19 cellular contexts compared by ENCODE assay signal in the genomic region with DNA sequence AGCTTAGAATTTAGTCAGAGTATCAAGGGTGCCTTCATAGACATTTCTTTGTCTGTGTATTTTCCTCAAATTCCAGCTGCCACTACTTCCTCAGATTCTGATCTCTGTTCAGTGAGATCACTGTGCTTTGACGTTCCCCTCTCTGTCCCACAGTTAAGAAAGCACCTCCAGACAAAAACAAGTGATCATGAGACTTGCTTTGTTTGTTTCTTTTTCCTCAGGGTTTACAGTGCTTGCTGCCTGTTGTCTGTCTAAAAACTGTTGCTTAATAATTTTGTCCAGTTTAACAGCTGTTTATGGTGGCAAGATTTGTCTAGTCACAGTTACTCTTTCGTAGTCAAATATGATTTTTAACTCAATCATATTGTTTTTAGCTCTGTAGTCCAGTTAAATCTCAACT. TPM values are rescaled to one million over a fixed set of nuclear protein-coding genes. Genes with fewer than 3 reads are reported as not detected.
DNase-seq lines count a peak whose midpoint lies in the region; ATAC-seq, FAIRE-seq and TF ChIP-seq lines count a peak whose summit lies in the region.
"Had no signal": no experiment of that assay in that cellular context is flagged by ENCODE, and none has a peak within 500 bp of the region (broad histone marks: within the 10 kb centered on the region; RNA-seq: fewer than 3 reads in every experiment).

No MANE protein-coding gene starts in this region.

- CTCF ChIA-PET in GM10248 (lab: Yijun Ruan, JAX): interaction anchor here (1.3 to 1.6 kb wide), 3 partner anchors 8 to 16 kb away, joined by 4 to 6 read pairs (median 6); no protein-coding TSS in a partner anchor

- H3K4me1 Mint-ChIP-seq in mesothelial cell of epicardium: peaks cover 11% of the 10 kb centered on the region

- POLR2A ChIA-PET in GM10248 (lab: Yijun Ruan, JAX): no interaction called here

- peak; percentile 9 for DNase-seq in AG20443 (ENCODE audit: low spot score)
- DNase-seq in MV-4-11 (lab: John Stamatoyannopoulos, UW): peak; percentile 2
- DNase-seq in epithelial cell of proximal tubule (ENCODE audit: low read depth): peak; percentile 25
- no peak for DNase-seq in mesothelial cell of epicardium (ENCODE audit: low spot score in 2 of 2, unreplicated experiment in 2 of 2)
- DNase-seq in GM10248 (ENCODE audit: extremely low spot score): no peak
- no peak for DNase-seq in H54 (ENCODE audit: insufficient read length, low spot score)
- DNase-seq: ACHN; activated CD4-positive, CD25-positive, alpha-beta regulatory T cell treated with anti-CD3 and anti-CD28 coated beads, Interleukin-2, amount 50 U/mL, for 72 hours; amygdala; DMS 273 treated with DMSO at 0.1 percent for 48 hours; effector memory CD8-positive, alpha-beta T cell; lower lobe of right lung; NCI-H1417; NCI-H524 treated with DMSO at 0.1 percent for 48 hours; T-helper 1 cell; upper lobe of left lung had no signal

- TF ChIP-seq CTCF in epithelial cell of proximal tubule (conservative IDR thresholded peaks at IDR 0.05; ENCODE audit: low read depth, low read length): no peak
- no peak for TF ChIP-seq CTCF in mesothelial cell of epicardium (IDR thresholded peaks at IDR 0.05; ENCODE audit: unreplicated experiment)
- no peak for TF ChIP-seq CTCF in GM10248 (IDR thresholded peaks at IDR 0.05; ENCODE audit: control extremely low read depth, extremely low read depth, low read depth, missing control alignments)

- H3K4me3 ChIP-seq in epithelial cell of proximal tubule (ENCODE audit: low read depth, low read length): no peak overlapping the region
- H3K4me3 ChIP-seq: lower lobe of right lung, upper lobe of left lung had no signal

- peaks cover 37% of the 10 kb centered on the region for H3K36me3 Mint-ChIP-seq in mesothelial cell of epicardium

- no peak for ATAC-seq in GM21447 (IDR thresholded peaks at IDR 0.05; ENCODE audit: unreplicated experiment)
- no peak for ATAC-seq in GM18502 (IDR thresholded peaks at IDR 0.05; ENCODE audit: poor library complexity, unreplicated experiment)
- ATAC-seq: effector memory CD8-positive, alpha-beta T cell; lower lobe of right lung; Panc1 had no signal

- no peak overlapping the region for H3K4me3 Mint-ChIP-seq in mesothelial cell of epicardium
- H3K4me3 Mint-ChIP-seq: effector memory CD8-positive, alpha-beta T cell had no signal

- FAIRE-seq in H54 (lab: Jason Lieb, UNC): no peak

- peaks cover 26% of the 10 kb centered on the region for H3K9me3 Mint-ChIP-seq in mesothelial cell of epicardium
- H3K9me3 Mint-ChIP-seq: effector memory CD8-positive, alpha-beta T cell had no signal

- peak overlapping the region; percentile 62 for H3K27ac Mint-ChIP-seq in mesothelial cell of epicardium

- TF ChIP-seq POLR2A in H54 (IDR thresholded peaks at IDR 0.05; ENCODE audit: low read depth, low read length): no peak

- H3K27me3 Mint-ChIP-seq in mesothelial cell of epicardium (ENCODE audit: low read depth): no peaks in the 10 kb centered on the region
- H3K27me3 Mint-ChIP-seq: effector memory CD8-positive, alpha-beta T cell had no signal

RNA-seq across cellular contexts. Expression of a gene that starts 29.1 kb away (rescaled TPM):
- 41.4 and 53.7 TPM in 2 replicates for total RNA-seq in epithelial cell of proximal tubule
- total RNA-seq in mesothelial cell of epicardium: 20.5 to 23.6 TPM (median 21.4 TPM) in 3 replicates

Comparison
In these comparisons a context has a peak if more than half of its experiments do, and no peak if none do; other contexts are left out.
1. DNase-seq: peak in AG20443 (single experiment), MV-4-11 (single experiment) and epithelial cell of proximal tubule (single experiment); none in mesothelial cell of epicardium (0 of 2), GM10248 (single experiment) and H54 (single experiment).